1 cellular context compared by ENCODE assay signal in the genomic region with DNA sequence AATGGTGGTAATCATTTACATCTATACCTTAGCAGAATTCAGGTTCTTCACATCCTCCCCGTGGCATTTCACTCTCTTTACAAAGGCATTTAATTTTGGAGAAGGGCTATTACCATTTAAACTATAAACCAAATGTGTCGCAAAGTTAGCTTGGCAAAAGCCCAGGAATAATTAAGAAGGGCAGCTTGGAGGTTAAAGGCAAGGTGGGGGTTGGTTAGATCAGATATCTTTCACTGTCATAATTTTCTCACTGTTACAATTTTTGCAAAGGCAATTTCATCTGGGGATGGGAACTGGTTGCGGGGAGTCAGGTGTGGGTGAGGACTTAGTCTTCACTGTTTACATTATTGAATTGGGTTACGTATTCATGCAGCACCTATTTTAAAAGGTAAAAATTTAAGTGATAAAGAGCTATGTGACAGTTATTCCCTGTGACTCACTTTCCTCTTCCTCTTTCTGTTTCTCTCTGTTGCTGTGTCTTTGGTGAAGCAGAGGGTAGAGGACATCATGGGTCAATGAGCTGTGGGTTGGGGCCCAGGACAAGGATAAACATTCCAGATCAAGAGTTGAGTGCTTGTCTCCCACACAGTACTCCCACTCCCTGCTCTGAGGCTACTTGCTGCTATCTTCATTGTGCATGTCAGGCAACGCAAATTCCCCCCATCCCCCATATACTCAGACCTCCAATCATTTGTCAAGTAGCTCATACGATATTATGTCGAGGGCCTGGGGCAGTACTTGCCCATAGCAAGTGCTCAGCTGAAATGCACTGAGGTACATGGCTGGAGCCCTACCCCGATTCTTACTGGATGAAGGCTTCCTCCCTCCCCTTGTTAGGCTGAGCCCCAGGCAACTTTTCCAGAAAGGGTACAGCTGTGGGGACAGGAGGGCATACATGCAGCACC.
A peak's percentile ranks its signal among the peaks of the same experiment; 100 is the strongest.
TF ChIP-seq lines count a peak whose summit lies in the region.

No MANE protein-coding gene starts in this region.

TF ChIP-seq in K562, 482 proteins besides CTCF, POLR2A, EP300 and RAD21 (continued from another document and continues in another):
- TF ChIP-seq, protein P1, sequence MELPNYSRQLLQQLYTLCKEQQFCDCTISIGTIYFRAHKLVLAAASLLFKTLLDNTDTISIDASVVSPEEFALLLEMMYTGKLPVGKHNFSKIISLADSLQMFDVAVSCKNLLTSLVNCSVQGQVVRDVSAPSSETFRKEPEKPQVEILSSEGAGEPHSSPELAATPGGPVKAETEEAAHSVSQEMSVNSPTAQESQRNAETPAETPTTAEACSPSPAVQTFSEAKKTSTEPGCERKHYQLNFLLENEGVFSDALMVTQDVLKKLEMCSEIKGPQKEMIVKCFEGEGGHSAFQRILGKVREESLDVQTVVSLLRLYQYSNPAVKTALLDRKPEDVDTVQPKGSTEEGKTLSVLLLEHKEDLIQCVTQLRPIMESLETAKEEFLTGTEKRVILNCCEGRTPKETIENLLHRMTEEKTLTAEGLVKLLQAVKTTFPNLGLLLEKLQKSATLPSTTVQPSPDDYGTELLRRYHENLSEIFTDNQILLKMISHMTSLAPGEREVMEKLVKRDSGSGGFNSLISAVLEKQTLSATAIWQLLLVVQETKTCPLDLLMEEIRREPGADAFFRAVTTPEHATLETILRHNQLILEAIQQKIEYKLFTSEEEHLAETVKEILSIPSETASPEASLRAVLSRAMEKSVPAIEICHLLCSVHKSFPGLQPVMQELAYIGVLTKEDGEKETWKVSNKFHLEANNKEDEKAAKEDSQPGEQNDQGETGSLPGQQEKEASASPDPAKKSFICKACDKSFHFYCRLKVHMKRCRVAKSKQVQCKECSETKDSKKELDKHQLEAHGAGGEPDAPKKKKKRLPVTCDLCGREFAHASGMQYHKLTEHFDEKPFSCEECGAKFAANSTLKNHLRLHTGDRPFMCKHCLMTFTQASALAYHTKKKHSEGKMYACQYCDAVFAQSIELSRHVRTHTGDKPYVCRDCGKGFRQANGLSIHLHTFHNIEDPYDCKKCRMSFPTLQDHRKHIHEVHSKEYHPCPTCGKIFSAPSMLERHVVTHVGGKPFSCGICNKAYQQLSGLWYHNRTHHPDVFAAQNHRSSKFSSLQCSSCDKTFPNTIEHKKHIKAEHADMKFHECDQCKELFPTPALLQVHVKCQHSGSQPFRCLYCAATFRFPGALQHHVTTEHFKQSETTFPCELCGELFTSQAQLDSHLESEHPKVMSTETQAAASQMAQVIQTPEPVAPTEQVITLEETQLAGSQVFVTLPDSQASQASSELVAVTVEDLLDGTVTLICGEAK (IDR thresholded peaks at IDR 0.05): no peak
- TF ChIP-seq, protein P1 (CRISPR knock-in tag; IDR thresholded peaks at IDR 0.05): no peak
- TF ChIP-seq, protein P2, sequence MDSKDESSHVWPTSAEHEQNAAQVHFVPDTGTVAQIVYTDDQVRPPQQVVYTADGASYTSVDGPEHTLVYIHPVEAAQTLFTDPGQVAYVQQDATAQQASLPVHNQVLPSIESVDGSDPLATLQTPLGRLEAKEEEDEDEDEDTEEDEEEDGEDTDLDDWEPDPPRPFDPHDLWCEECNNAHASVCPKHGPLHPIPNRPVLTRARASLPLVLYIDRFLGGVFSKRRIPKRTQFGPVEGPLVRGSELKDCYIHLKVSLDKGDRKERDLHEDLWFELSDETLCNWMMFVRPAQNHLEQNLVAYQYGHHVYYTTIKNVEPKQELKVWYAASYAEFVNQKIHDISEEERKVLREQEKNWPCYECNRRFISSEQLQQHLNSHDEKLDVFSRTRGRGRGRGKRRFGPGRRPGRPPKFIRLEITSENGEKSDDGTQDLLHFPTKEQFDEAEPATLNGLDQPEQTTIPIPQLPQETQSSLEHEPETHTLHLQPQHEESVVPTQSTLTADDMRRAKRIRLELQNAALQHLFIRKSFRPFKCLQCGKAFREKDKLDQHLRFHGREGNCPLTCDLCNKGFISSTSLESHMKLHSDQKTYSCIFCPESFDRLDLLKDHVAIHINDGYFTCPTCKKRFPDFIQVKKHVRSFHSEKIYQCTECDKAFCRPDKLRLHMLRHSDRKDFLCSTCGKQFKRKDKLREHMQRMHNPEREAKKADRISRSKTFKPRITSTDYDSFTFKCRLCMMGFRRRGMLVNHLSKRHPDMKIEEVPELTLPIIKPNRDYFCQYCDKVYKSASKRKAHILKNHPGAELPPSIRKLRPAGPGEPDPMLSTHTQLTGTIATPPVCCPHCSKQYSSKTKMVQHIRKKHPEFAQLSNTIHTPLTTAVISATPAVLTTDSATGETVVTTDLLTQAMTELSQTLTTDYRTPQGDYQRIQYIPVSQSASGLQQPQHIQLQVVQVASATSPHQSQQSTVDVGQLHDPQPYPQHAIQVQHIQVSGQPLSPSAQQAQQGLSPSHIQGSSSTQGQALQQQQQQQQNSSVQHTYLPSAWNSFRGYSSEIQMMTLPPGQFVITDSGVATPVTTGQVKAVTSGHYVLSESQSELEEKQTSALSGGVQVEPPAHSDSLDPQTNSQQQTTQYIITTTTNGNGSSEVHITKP (IDR thresholded peaks at IDR 0.05; ENCODE audit: partially characterized antibody): peak; percentile 49
- TF ChIP-seq SPI1 (IDR thresholded peaks at IDR 0.05; ENCODE audit: borderline replicate concordance, low read depth, low read length) (peak; percentile 98), RB1 (IDR thresholded peaks at IDR 0.05; ENCODE audit: low read depth) (peak; percentile 20; the same call in 1 of the 2 replicates), PCBP2 (IDR thresholded peaks at IDR 0.05; ENCODE audit: low read depth, low read length, poor library complexity, severe bottlenecking) (no peak), POLR3A (IDR thresholded peaks at IDR 0.05; ENCODE audit: borderline replicate concordance, extremely low read depth, insufficient read depth, insufficient read length) (no peak), RBM15 (IDR thresholded peaks at IDR 0.05; ENCODE audit: insufficient read depth, low read length) (no peak), EHMT2 (IDR thresholded peaks at IDR 0.05) (peak; percentile 86), FIP1L1 (IDR thresholded peaks at IDR 0.05; ENCODE audit: low read depth, low read length, poor library complexity, severe bottlenecking) (no peak), XRCC3 (IDR thresholded peaks at IDR 0.05) (no peak), CREM (IDR thresholded peaks at IDR 0.05; ENCODE audit: low read depth) (peak; percentile 94), ZNF79 (CRISPR knock-in tag; IDR thresholded peaks at IDR 0.05; ENCODE audit: low read depth) (no peak), KDM1A (IDR thresholded peaks at IDR 0.05) (peak; percentile 98), MTA3 (IDR thresholded peaks at IDR 0.05; ENCODE audit: borderline replicate concordance) (peak; percentile 91), POLR2G (IDR thresholded peaks at IDR 0.05; ENCODE audit: low read depth, low read length) (no peak), PRMT5 (CRISPR knock-in tag; IDR thresholded peaks at IDR 0.05) (no peak), DACH1 (IDR thresholded peaks at IDR 0.05; ENCODE audit: partially characterized antibody) (peak; percentile 58), ZNF253 (CRISPR knock-in tag; conservative IDR thresholded peaks at IDR 0.05) (no peak), ZKSCAN1 (IDR thresholded peaks at IDR 0.05; ENCODE audit: low read depth, low read length) (peak; percentile 79; the same call in 1 of the 2 replicates), MAZ (CRISPR knock-in tag; conservative IDR thresholded peaks at IDR 0.05 in 1 of 2, IDR thresholded peaks at IDR 0.05 in 1 of 2) (peak in 1 of 2 experiments; percentile 44; a peak in 3 of 4 replicates)
- TF ChIP-seq, protein P3, sequence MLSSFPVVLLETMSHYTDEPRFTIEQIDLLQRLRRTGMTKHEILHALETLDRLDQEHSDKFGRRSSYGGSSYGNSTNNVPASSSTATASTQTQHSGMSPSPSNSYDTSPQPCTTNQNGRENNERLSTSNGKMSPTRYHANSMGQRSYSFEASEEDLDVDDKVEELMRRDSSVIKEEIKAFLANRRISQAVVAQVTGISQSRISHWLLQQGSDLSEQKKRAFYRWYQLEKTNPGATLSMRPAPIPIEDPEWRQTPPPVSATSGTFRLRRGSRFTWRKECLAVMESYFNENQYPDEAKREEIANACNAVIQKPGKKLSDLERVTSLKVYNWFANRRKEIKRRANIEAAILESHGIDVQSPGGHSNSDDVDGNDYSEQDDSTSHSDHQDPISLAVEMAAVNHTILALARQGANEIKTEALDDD (IDR thresholded peaks at IDR 0.05): peak; percentile 92
- TF ChIP-seq, protein P4, sequence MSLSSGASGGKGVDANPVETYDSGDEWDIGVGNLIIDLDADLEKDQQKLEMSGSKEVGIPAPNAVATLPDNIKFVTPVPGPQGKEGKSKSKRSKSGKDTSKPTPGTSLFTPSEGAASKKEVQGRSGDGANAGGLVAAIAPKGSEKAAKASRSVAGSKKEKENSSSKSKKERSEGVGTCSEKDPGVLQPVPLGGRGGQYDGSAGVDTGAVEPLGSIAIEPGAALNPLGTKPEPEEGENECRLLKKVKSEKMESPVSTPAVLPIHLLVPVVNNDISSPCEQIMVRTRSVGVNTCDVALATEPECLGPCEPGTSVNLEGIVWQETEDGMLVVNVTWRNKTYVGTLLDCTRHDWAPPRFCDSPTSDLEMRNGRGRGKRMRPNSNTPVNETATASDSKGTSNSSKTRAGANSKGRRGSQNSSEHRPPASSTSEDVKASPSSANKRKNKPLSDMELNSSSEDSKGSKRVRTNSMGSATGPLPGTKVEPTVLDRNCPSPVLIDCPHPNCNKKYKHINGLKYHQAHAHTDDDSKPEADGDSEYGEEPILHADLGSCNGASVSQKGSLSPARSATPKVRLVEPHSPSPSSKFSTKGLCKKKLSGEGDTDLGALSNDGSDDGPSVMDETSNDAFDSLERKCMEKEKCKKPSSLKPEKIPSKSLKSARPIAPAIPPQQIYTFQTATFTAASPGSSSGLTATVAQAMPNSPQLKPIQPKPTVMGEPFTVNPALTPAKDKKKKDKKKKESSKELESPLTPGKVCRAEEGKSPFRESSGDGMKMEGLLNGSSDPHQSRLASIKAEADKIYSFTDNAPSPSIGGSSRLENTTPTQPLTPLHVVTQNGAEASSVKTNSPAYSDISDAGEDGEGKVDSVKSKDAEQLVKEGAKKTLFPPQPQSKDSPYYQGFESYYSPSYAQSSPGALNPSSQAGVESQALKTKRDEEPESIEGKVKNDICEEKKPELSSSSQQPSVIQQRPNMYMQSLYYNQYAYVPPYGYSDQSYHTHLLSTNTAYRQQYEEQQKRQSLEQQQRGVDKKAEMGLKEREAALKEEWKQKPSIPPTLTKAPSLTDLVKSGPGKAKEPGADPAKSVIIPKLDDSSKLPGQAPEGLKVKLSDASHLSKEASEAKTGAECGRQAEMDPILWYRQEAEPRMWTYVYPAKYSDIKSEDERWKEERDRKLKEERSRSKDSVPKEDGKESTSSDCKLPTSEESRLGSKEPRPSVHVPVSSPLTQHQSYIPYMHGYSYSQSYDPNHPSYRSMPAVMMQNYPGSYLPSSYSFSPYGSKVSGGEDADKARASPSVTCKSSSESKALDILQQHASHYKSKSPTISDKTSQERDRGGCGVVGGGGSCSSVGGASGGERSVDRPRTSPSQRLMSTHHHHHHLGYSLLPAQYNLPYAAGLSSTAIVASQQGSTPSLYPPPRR (CRISPR knock-in tag; IDR thresholded peaks at IDR 0.05; ENCODE audit: borderline replicate concordance): no peak; the same call in 1 of the 2 replicates
- TF ChIP-seq, protein P5, sequence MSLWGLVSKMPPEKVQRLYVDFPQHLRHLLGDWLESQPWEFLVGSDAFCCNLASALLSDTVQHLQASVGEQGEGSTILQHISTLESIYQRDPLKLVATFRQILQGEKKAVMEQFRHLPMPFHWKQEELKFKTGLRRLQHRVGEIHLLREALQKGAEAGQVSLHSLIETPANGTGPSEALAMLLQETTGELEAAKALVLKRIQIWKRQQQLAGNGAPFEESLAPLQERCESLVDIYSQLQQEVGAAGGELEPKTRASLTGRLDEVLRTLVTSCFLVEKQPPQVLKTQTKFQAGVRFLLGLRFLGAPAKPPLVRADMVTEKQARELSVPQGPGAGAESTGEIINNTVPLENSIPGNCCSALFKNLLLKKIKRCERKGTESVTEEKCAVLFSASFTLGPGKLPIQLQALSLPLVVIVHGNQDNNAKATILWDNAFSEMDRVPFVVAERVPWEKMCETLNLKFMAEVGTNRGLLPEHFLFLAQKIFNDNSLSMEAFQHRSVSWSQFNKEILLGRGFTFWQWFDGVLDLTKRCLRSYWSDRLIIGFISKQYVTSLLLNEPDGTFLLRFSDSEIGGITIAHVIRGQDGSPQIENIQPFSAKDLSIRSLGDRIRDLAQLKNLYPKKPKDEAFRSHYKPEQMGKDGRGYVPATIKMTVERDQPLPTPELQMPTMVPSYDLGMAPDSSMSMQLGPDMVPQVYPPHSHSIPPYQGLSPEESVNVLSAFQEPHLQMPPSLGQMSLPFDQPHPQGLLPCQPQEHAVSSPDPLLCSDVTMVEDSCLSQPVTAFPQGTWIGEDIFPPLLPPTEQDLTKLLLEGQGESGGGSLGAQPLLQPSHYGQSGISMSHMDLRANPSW (CRISPR knock-in tag; IDR thresholded peaks at IDR 0.05): no peak
- TF ChIP-seq, protein P6, sequence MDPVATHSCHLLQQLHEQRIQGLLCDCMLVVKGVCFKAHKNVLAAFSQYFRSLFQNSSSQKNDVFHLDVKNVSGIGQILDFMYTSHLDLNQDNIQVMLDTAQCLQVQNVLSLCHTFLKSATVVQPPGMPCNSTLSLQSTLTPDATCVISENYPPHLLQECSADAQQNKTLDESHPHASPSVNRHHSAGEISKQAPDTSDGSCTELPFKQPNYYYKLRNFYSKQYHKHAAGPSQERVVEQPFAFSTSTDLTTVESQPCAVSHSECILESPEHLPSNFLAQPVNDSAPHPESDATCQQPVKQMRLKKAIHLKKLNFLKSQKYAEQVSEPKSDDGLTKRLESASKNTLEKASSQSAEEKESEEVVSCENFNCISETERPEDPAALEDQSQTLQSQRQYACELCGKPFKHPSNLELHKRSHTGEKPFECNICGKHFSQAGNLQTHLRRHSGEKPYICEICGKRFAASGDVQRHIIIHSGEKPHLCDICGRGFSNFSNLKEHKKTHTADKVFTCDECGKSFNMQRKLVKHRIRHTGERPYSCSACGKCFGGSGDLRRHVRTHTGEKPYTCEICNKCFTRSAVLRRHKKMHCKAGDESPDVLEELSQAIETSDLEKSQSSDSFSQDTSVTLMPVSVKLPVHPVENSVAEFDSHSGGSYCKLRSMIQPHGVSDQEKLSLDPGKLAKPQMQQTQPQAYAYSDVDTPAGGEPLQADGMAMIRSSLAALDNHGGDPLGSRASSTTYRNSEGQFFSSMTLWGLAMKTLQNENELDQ (CRISPR knock-in tag; IDR thresholded peaks at IDR 0.05; ENCODE audit: borderline replicate concordance): no peak
